8 cellular contexts compared by ENCODE assay signal in the genomic region with DNA sequence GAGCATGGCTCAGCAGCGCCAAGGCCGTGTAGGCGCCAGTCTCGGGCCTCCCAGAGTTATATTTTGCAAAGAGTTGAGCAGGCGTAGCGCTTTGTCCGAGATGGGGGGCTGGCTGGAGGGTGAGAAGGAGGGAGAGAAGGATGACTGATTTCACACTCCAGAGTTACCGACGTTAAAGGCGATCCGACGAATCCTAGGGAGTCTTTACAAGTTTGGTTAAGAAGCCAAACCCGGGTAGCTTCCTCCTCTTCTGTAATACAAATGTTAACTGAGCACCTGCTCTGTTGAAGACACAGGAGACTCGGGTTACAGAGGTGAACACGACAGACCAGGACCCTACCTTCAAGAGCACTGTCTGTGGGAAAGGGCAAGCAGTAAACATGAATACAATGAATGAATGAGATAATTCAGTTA. TPM values are rescaled to one million over a fixed set of nuclear protein-coding genes. Genes with fewer than 3 reads are reported as not detected.
DNase-seq lines count a peak whose midpoint lies in the region; ATAC-seq and TF ChIP-seq lines count a peak whose summit lies in the region.

No MANE protein-coding gene starts in this region.

- H3K27me3 ChIP-seq in kidney epithelial cell (ENCODE audit: control insufficient read depth, insufficient read depth, low read length), result no peaks in the 10 kb centered on the region
- no peaks in the 10 kb centered on the region for H3K27me3 ChIP-seq in transverse colon

- H3K27ac ChIP-seq in transverse colon, result peak overlapping the region; percentile 97 to 99 (median 98)

- DNase-seq in activated T-cell treated with anti-CD3 and anti-CD28 coated beads, Interleukin-2, amount 50 U/mL, for 4 hours, result no peak
- DNase-seq in activated T-cell treated with anti-CD3 and anti-CD28 coated beads, Interleukin-2, amount 50 U/mL, for 1 hour, result no peak
- DNase-seq in activated CD8-positive, alpha-beta T cell treated with anti-CD3 and anti-CD28 coated beads, Interleukin-2, amount 10 ng/mL, durations not matched to agents 7 days and 5 days, result no peak
- no peak for DNase-seq in kidney epithelial cell (ENCODE audit: low read depth)
- DNase-seq in transverse colon, result no peak
- DNase-seq in NCI-H774 (lab: John Stamatoyannopoulos, UW), result no peak
- no peak for DNase-seq in NCI-H2227 treated with DMSO at 0.1 percent for 48 hours (lab: John Stamatoyannopoulos, UW)

- TF ChIP-seq POLR2A in transverse colon (IDR thresholded peaks at IDR 0.05), result no peak

- no peaks in the 10 kb centered on the region for H3K9me3 Mint-ChIP-seq in activated T-cell treated with anti-CD3 and anti-CD28 coated beads, Interleukin-2, amount 50 U/mL, for 4 hours
- no peaks in the 10 kb centered on the region for H3K9me3 Mint-ChIP-seq in activated CD8-positive, alpha-beta T cell treated with anti-CD3 and anti-CD28 coated beads, Interleukin-2, amount 10 ng/mL, durations not matched to agents 7 days and 5 days (ENCODE audit: insufficient read depth)

- intact Hi-C loops in transverse colon (cut with DNase I; ENCODE audit: low total_unique reads), result loop anchor here (2.0 kb wide), 1 partner anchor 46 kb away; the partner anchor contains the start of gene FGF11

- TF ChIP-seq EP300 in transverse colon (IDR thresholded peaks at IDR 0.05; ENCODE audit: low read depth), result no peak

- H3K36me3 Mint-ChIP-seq in activated T-cell treated with anti-CD3 and anti-CD28 coated beads, Interleukin-2, amount 50 U/mL, for 4 hours (ENCODE audit: insufficient read depth), result peaks cover 26% of the 10 kb centered on the region
- H3K36me3 Mint-ChIP-seq in activated CD8-positive, alpha-beta T cell treated with anti-CD3 and anti-CD28 coated beads, Interleukin-2, amount 10 ng/mL, durations not matched to agents 7 days and 5 days (ENCODE audit: low read depth), result peaks cover 33% of the 10 kb centered on the region

- H3K36me3 ChIP-seq in kidney epithelial cell (ENCODE audit: control insufficient read depth, insufficient read depth, low read length) (no peaks in the 10 kb centered on the region), transverse colon (no peaks in the 10 kb centered on the region)

- in situ Hi-C loops in transverse colon (cut with MboI; ENCODE audit: low pct_ligation_motif_present in 1 of 4, low pct_unique_long_range_greater_than_20kb in 1 of 4, low sequenced_read_pairs in 3 of 4), result no loop called here

- H3K4me3 ChIP-seq in kidney epithelial cell (ENCODE audit: low read depth, low read length) (peak overlapping the region; percentile 61), transverse colon (peak overlapping the region; percentile 40 to 78 (median 64))

- H3K4me1 ChIP-seq in transverse colon, result peaks cover 25 to 63% (median 40%) of the 10 kb centered on the region in 4 donors

- no peak for ATAC-seq in activated T-cell treated with anti-CD3 and anti-CD28 coated beads, Interleukin-2, amount 50 U/mL, for 4 hours
- no peak for ATAC-seq in activated CD8-positive, alpha-beta T cell treated with anti-CD3 and anti-CD28 coated beads, Interleukin-2, amount 10 ng/mL, durations not matched to agents 7 days and 5 days
- no peak for ATAC-seq in HG02571 (IDR thresholded peaks at IDR 0.05; ENCODE audit: unreplicated experiment)

- peak overlapping the region; percentile 99 for H3K27ac Mint-ChIP-seq in activated CD8-positive, alpha-beta T cell treated with anti-CD3 and anti-CD28 coated beads, Interleukin-2, amount 10 ng/mL, durations not matched to agents 7 days and 5 days

- no peaks in the 10 kb centered on the region for H3K9me3 ChIP-seq in transverse colon

- H3K27me3 Mint-ChIP-seq in activated T-cell treated with anti-CD3 and anti-CD28 coated beads, Interleukin-2, amount 50 U/mL, for 4 hours (ENCODE audit: low read depth), result no peaks in the 10 kb centered on the region
- H3K27me3 Mint-ChIP-seq in activated CD8-positive, alpha-beta T cell treated with anti-CD3 and anti-CD28 coated beads, Interleukin-2, amount 10 ng/mL, durations not matched to agents 7 days and 5 days (ENCODE audit: low read depth), result no peaks in the 10 kb centered on the region

- CTCF ChIA-PET in activated CD8-positive, alpha-beta T cell treated with anti-CD3 and anti-CD28 coated beads, Interleukin-2, amount 10 ng/mL, durations not matched to agents 7 days and 5 days (lab: Charles Lee), result interaction anchor here (0.7 to 5.9 kb wide), 9 partner anchors 30 to 205 kb away, joined by 3 to 62 read pairs (median 5); partner anchors contain the start of genes FXR2, SENP3, TMEM102 and TP53

- WGBS in transverse colon (ENCODE audit: low coverage in 1 of 2), 2 donors, result 0 to 4% methylated on average over 5 to 15 of the region's 15 CpGs

- no peak for TF ChIP-seq CTCF in kidney epithelial cell (IDR thresholded peaks at IDR 0.05; ENCODE audit: insufficient read depth, low read length, poor library complexity, severe bottlenecking)
- no peak for TF ChIP-seq CTCF in transverse colon (IDR thresholded peaks at IDR 0.05)

- POLR2A ChIA-PET in activated CD8-positive, alpha-beta T cell treated with anti-CD3 and anti-CD28 coated beads, Interleukin-2, amount 10 ng/mL, durations not matched to agents 7 days and 5 days (lab: Charles Lee), result interaction anchor here (0.6 to 4.4 kb wide), 35 partner anchors 9 to 762 kb away, joined by 3 to 41 read pairs (median 5); partner anchors contain the start of genes CD68, CHRNB1, MPDU1 and SENP3

- peak overlapping the region; percentile 98 for H3K4me3 Mint-ChIP-seq in activated T-cell treated with anti-CD3 and anti-CD28 coated beads, Interleukin-2, amount 50 U/mL, for 4 hours
- peak overlapping the region; percentile 94 for H3K4me3 Mint-ChIP-seq in activated CD8-positive, alpha-beta T cell treated with anti-CD3 and anti-CD28 coated beads, Interleukin-2, amount 10 ng/mL, durations not matched to agents 7 days and 5 days

- peaks cover 73% of the 10 kb centered on the region for H3K4me1 Mint-ChIP-seq in activated T-cell treated with anti-CD3 and anti-CD28 coated beads, Interleukin-2, amount 50 U/mL, for 4 hours (ENCODE audit: low read depth)
- peaks cover 64% of the 10 kb centered on the region for H3K4me1 Mint-ChIP-seq in activated CD8-positive, alpha-beta T cell treated with anti-CD3 and anti-CD28 coated beads, Interleukin-2, amount 10 ng/mL, durations not matched to agents 7 days and 5 days (ENCODE audit: low read depth)

RNA-seq across cellular contexts. Expression of gene POLR2A, which starts 0.8 kb away (rescaled TPM):
- total RNA-seq in activated T-cell treated with anti-CD3 and anti-CD28 coated beads, Interleukin-2, amount 50 U/mL, for 4 hours, result 100 to 1,000 TPM; 184 to 188 (median 188) TPM
- total RNA-seq in activated CD8-positive, alpha-beta T cell treated with anti-CD3 and anti-CD28 coated beads, Interleukin-2, amount 10 ng/mL, durations not matched to agents 7 days and 5 days, result 100 to 1,000 TPM; 183 to 185 TPM
- total RNA-seq in kidney epithelial cell, result 56.9 and 57.8 TPM in 2 replicates
- 100 to 1,000 TPM in 3 of 4 donors, 10 to 100 TPM in 1; 91.3 to 321 (median 127) TPM for total RNA-seq in transverse colon

RNA-seq across cellular contexts. Expression of gene SLC35G6, which starts 3.7 kb away (rescaled TPM):
- total RNA-seq in activated T-cell treated with anti-CD3 and anti-CD28 coated beads, Interleukin-2, amount 50 U/mL, for 4 hours, result not detected
- not detected for total RNA-seq in activated CD8-positive, alpha-beta T cell treated with anti-CD3 and anti-CD28 coated beads, Interleukin-2, amount 10 ng/mL, durations not matched to agents 7 days and 5 days
- total RNA-seq in kidney epithelial cell (not detected in 2 replicates), transverse colon (not detected)

RNA-seq across cellular contexts. Expression of gene ZBTB4, which starts 5.5 kb away (rescaled TPM):
- 10 to 100 TPM; 16.0 to 18.0 (median 17.5) TPM for total RNA-seq in activated T-cell treated with anti-CD3 and anti-CD28 coated beads, Interleukin-2, amount 50 U/mL, for 4 hours
- 10 to 100 TPM; 29.8 to 30.0 TPM for total RNA-seq in activated CD8-positive, alpha-beta T cell treated with anti-CD3 and anti-CD28 coated beads, Interleukin-2, amount 10 ng/mL, durations not matched to agents 7 days and 5 days
- total RNA-seq in kidney epithelial cell, result 26.3 and 28.3 TPM in 2 replicates
- 10 to 100 TPM; 18.3 to 48.6 (median 23.2) TPM for total RNA-seq in transverse colon

RNA-seq across cellular contexts. Expression of gene CHRNB1, which starts 40.1 kb away (rescaled TPM):
- 1 to 10 TPM; 3.9 to 4.6 (median 4.3) TPM for total RNA-seq in activated T-cell treated with anti-CD3 and anti-CD28 coated beads, Interleukin-2, amount 50 U/mL, for 4 hours
- 10 to 100 TPM; 14.1 to 15.7 TPM for total RNA-seq in activated CD8-positive, alpha-beta T cell treated with anti-CD3 and anti-CD28 coated beads, Interleukin-2, amount 10 ng/mL, durations not matched to agents 7 days and 5 days
- total RNA-seq in kidney epithelial cell, result 19.0 and 21.6 TPM in 2 replicates
- total RNA-seq in transverse colon, result 10 to 100 TPM in 1 of 4 donors, 1 to 10 TPM in 2, not detected in 1; 5.8 to 10.3 (median 8.9) TPM

RNA-seq across cellular contexts. Expression of gene FGF11, which starts 45.7 kb away (rescaled TPM):
- total RNA-seq in activated T-cell treated with anti-CD3 and anti-CD28 coated beads, Interleukin-2, amount 50 U/mL, for 4 hours, result under 1 TPM; 0.19 to 0.32 (median 0.28) TPM
- total RNA-seq in activated CD8-positive, alpha-beta T cell treated with anti-CD3 and anti-CD28 coated beads, Interleukin-2, amount 10 ng/mL, durations not matched to agents 7 days and 5 days, result 10 to 100 TPM; 16.6 to 18.8 TPM
- total RNA-seq in kidney epithelial cell, result 1.5 and 1.8 TPM in 2 replicates
- total RNA-seq in transverse colon, result 1 to 10 TPM in 3 of 4 donors, not detected in 1; 1.6 to 2.4 (median 1.9) TPM
